In genomic region chr16:629289-630023, GRCh38 we compare ENCODE assay signal across 1 cellular context.
TF ChIP-seq lines count a peak whose summit lies in the region.

No MANE protein-coding gene starts in this region.

TF ChIP-seq in SK-N-SH treated with all-trans-retinoic acid at 6 μM for 48 hours, 23 proteins besides CTCF, POLR2A, EP300 and RAD21 (continued from another document):
- TF ChIP-seq TSHZ2 (CRISPR knock-in tag; IDR thresholded peaks at IDR 0.05), result no peak
- TF ChIP-seq ZNF8 (CRISPR knock-in tag; IDR thresholded peaks at IDR 0.05), result no peak
